In genomic region chr17:48856122-48856821, GRCh38 we compare ENCODE assay signal across 25 cellular contexts. TPM values are rescaled to one million over a fixed set of nuclear protein-coding genes. Genes with fewer than 3 reads are reported as not detected.
DNase-seq lines count a peak whose midpoint lies in the region; ATAC-seq and TF ChIP-seq lines count a peak whose summit lies in the region.
"Had no signal": no experiment of that assay in that cellular context is flagged by ENCODE, and none has a peak within 500 bp of the region (broad histone marks: within the 10 kb centered on the region; RNA-seq: fewer than 3 reads in every experiment).

No MANE protein-coding gene starts in this region.

- no peaks in the 10 kb centered on the region for H3K9me3 Mint-ChIP-seq in activated CD8-positive, alpha-beta T cell treated with anti-CD3 and anti-CD28 coated beads, Interleukin-2, amount 10 ng/mL, durations not matched to agents 7 days and 5 days (ENCODE audit: insufficient read depth)
- no peaks in the 10 kb centered on the region for H3K9me3 Mint-ChIP-seq in activated CD8-positive, alpha-beta T cell treated with anti-CD3 and anti-CD28 coated beads for 36 hours
- no peaks in the 10 kb centered on the region for H3K9me3 Mint-ChIP-seq in stimulated activated naive CD8-positive, alpha-beta T cell treated with anti-CD3 and anti-CD28 coated beads, Interleukin-15, amount 100 ng/mL, for 72 hours
- H3K9me3 Mint-ChIP-seq in T-helper 2 cell treated with Interferon-gamma antibody and Interleukin-4, amounts not matched to agents 5 μg/mL and 100 μg/mL, for 36 hours: no peaks in the 10 kb centered on the region
- no peaks in the 10 kb centered on the region for H3K9me3 Mint-ChIP-seq in nephron progenitor cell
- H3K9me3 Mint-ChIP-seq: CD4-positive, CD25-positive, alpha-beta regulatory T cell had no signal

- H3K36me3 ChIP-seq in MG63: peaks cover 34% of the 10 kb centered on the region

- intact Hi-C loops in activated CD8-positive, alpha-beta T cell treated with anti-CD3 and anti-CD28 coated beads for 36 hours (cut with micrococcal nuclease): no loop called here

- peaks cover 60% of the 10 kb centered on the region for H3K36me3 Mint-ChIP-seq in activated CD8-positive, alpha-beta T cell treated with anti-CD3 and anti-CD28 coated beads, Interleukin-2, amount 10 ng/mL, durations not matched to agents 7 days and 5 days (ENCODE audit: low read depth)
- H3K36me3 Mint-ChIP-seq in activated CD8-positive, alpha-beta T cell treated with anti-CD3 and anti-CD28 coated beads for 36 hours (ENCODE audit: low read depth): peaks cover 16% of the 10 kb centered on the region
- H3K36me3 Mint-ChIP-seq in T-helper 2 cell treated with Interferon-gamma antibody and Interleukin-4, amounts not matched to agents 5 μg/mL and 100 μg/mL, for 36 hours (ENCODE audit: low read depth): peaks cover 58% of the 10 kb centered on the region
- peaks cover 50% of the 10 kb centered on the region for H3K36me3 Mint-ChIP-seq in nephron progenitor cell (ENCODE audit: low read depth)

- no peak for DNase-seq in activated CD8-positive, alpha-beta T cell treated with anti-CD3 and anti-CD28 coated beads, Interleukin-2, amount 10 ng/mL, durations not matched to agents 7 days and 5 days
- no peak for DNase-seq in activated CD8-positive, alpha-beta T cell treated with anti-CD3 and anti-CD28 coated beads for 36 hours
- no peak for DNase-seq in stimulated activated naive CD8-positive, alpha-beta T cell treated with anti-CD3 and anti-CD28 coated beads, Interleukin-15, amount 100 ng/mL, for 72 hours
- no peak for DNase-seq in stimulated activated naive CD8-positive, alpha-beta T cell treated with anti-CD3 and anti-CD28 coated beads, Interleukin-15, Interleukin-2, amounts not matched to agents 100 U/mL and 50 U/mL, for 24 hours
- no peak for DNase-seq in T-helper 2 cell treated with Interferon-gamma antibody and Interleukin-4, amounts not matched to agents 5 μg/mL and 100 μg/mL, for 36 hours (ENCODE audit: low spot score)
- DNase-seq in nephron progenitor cell (no peak), MG63 (no peak)
- DNase-seq: 8988T; CD4-positive, CD25-positive, alpha-beta regulatory T cell; GOT3; KBM-7; NCI-H1092; NCI-H1436; NCI-H187; NCI-H2081 treated with DMSO at 0.1 percent for 48 hours; NCI-H2171; NCI-H226; NCI-H510A; NCI-H69; SHP77 treated with DMSO at 0.1 percent for 48 hours had no signal

- no peak overlapping the region for H3K4me3 ChIP-seq in MG63
- H3K4me3 ChIP-seq: BLaER1, HAP-1 had no signal

- no peaks in the 10 kb centered on the region for H3K27me3 Mint-ChIP-seq in activated CD8-positive, alpha-beta T cell treated with anti-CD3 and anti-CD28 coated beads, Interleukin-2, amount 10 ng/mL, durations not matched to agents 7 days and 5 days (ENCODE audit: low read depth)
- no peaks in the 10 kb centered on the region for H3K27me3 Mint-ChIP-seq in activated CD8-positive, alpha-beta T cell treated with anti-CD3 and anti-CD28 coated beads for 36 hours
- H3K27me3 Mint-ChIP-seq in stimulated activated naive CD8-positive, alpha-beta T cell treated with anti-CD3 and anti-CD28 coated beads, Interleukin-15, amount 100 ng/mL, for 72 hours: no peaks in the 10 kb centered on the region
- H3K27me3 Mint-ChIP-seq in T-helper 2 cell treated with Interferon-gamma antibody and Interleukin-4, amounts not matched to agents 5 μg/mL and 100 μg/mL, for 36 hours (ENCODE audit: low read depth): no peaks in the 10 kb centered on the region
- H3K27me3 Mint-ChIP-seq in nephron progenitor cell (ENCODE audit: low read depth, poor library complexity): peaks cover 4% of the 10 kb centered on the region
- H3K27me3 Mint-ChIP-seq: CD4-positive, CD25-positive, alpha-beta regulatory T cell had no signal

- no peaks in the 10 kb centered on the region for H3K27me3 ChIP-seq in MG63
- H3K27me3 ChIP-seq: BLaER1 had no signal

- no peak overlapping the region for H3K4me3 Mint-ChIP-seq in activated CD8-positive, alpha-beta T cell treated with anti-CD3 and anti-CD28 coated beads, Interleukin-2, amount 10 ng/mL, durations not matched to agents 7 days and 5 days
- no peak overlapping the region for H3K4me3 Mint-ChIP-seq in activated CD8-positive, alpha-beta T cell treated with anti-CD3 and anti-CD28 coated beads for 36 hours
- H3K4me3 Mint-ChIP-seq in stimulated activated naive CD8-positive, alpha-beta T cell treated with anti-CD3 and anti-CD28 coated beads, Interleukin-15, amount 100 ng/mL, for 72 hours: no peak overlapping the region
- peak overlapping the region; percentile 37 for H3K4me3 Mint-ChIP-seq in T-helper 2 cell treated with Interferon-gamma antibody and Interleukin-4, amounts not matched to agents 5 μg/mL and 100 μg/mL, for 36 hours
- no peak overlapping the region for H3K4me3 Mint-ChIP-seq in nephron progenitor cell
- H3K4me3 Mint-ChIP-seq: CD4-positive, CD25-positive, alpha-beta regulatory T cell had no signal

- peak overlapping the region; percentile 4 for H3K27ac Mint-ChIP-seq in activated CD8-positive, alpha-beta T cell treated with anti-CD3 and anti-CD28 coated beads, Interleukin-2, amount 10 ng/mL, durations not matched to agents 7 days and 5 days
- no peak overlapping the region for H3K27ac Mint-ChIP-seq in activated CD8-positive, alpha-beta T cell treated with anti-CD3 and anti-CD28 coated beads for 36 hours
- H3K27ac Mint-ChIP-seq in stimulated activated naive CD8-positive, alpha-beta T cell treated with anti-CD3 and anti-CD28 coated beads, Interleukin-15, amount 100 ng/mL, for 72 hours: peak overlapping the region in 1 of 2 donors; percentile 2
- H3K27ac Mint-ChIP-seq in T-helper 2 cell treated with Interferon-gamma antibody and Interleukin-4, amounts not matched to agents 5 μg/mL and 100 μg/mL, for 36 hours: peak overlapping the region; percentile 66
- peak overlapping the region; percentile 6 for H3K27ac Mint-ChIP-seq in nephron progenitor cell

- CTCF ChIA-PET in activated CD8-positive, alpha-beta T cell treated with anti-CD3 and anti-CD28 coated beads, Interleukin-2, amount 10 ng/mL, durations not matched to agents 7 days and 5 days (lab: Charles Lee): interaction anchor here (1.0 kb wide), 1 partner anchor 52 kb away, joined by 6 read pairs; no protein-coding TSS in a partner anchor
- CTCF ChIA-PET in activated CD8-positive, alpha-beta T cell treated with anti-CD3 and anti-CD28 coated beads for 36 hours (lab: Charles Lee): interaction anchor here (0.9 to 1.6 kb wide), 4 partner anchors 13 to 178 kb away, joined by 3 to 13 read pairs (median 3); no protein-coding TSS in a partner anchor

- TF ChIP-seq CTCF in activated CD8-positive, alpha-beta T cell treated with anti-CD3 and anti-CD28 coated beads for 36 hours (IDR thresholded peaks at IDR 0.05): no peak
- TF ChIP-seq CTCF in nephron progenitor cell (IDR thresholded peaks at IDR 0.05): no peak

- no peaks in the 10 kb centered on the region for H3K9me3 ChIP-seq in MG63
- H3K9me3 ChIP-seq: BLaER1, HAP-1 had no signal

- POLR2A ChIA-PET in activated CD8-positive, alpha-beta T cell treated with anti-CD3 and anti-CD28 coated beads, Interleukin-2, amount 10 ng/mL, durations not matched to agents 7 days and 5 days (lab: Charles Lee): no interaction called here
- POLR2A ChIA-PET in activated CD8-positive, alpha-beta T cell treated with anti-CD3 and anti-CD28 coated beads for 36 hours (lab: Charles Lee): no interaction called here

- peaks cover 10% of the 10 kb centered on the region for H3K4me1 Mint-ChIP-seq in activated CD8-positive, alpha-beta T cell treated with anti-CD3 and anti-CD28 coated beads, Interleukin-2, amount 10 ng/mL, durations not matched to agents 7 days and 5 days (ENCODE audit: low read depth)
- peaks cover 2% of the 10 kb centered on the region for H3K4me1 Mint-ChIP-seq in activated CD8-positive, alpha-beta T cell treated with anti-CD3 and anti-CD28 coated beads for 36 hours (ENCODE audit: low read depth)
- H3K4me1 Mint-ChIP-seq in stimulated activated naive CD8-positive, alpha-beta T cell treated with anti-CD3 and anti-CD28 coated beads, Interleukin-15, amount 100 ng/mL, for 72 hours: no peaks in the 10 kb centered on the region
- peaks cover 40% of the 10 kb centered on the region for H3K4me1 Mint-ChIP-seq in T-helper 2 cell treated with Interferon-gamma antibody and Interleukin-4, amounts not matched to agents 5 μg/mL and 100 μg/mL, for 36 hours (ENCODE audit: low read depth)
- peaks cover 39% of the 10 kb centered on the region for H3K4me1 Mint-ChIP-seq in nephron progenitor cell

- ATAC-seq in activated CD8-positive, alpha-beta T cell treated with anti-CD3 and anti-CD28 coated beads, Interleukin-2, amount 10 ng/mL, durations not matched to agents 7 days and 5 days: no peak
- no peak for ATAC-seq in activated CD8-positive, alpha-beta T cell treated with anti-CD3 and anti-CD28 coated beads for 36 hours
- peak; percentile 52 for ATAC-seq in stimulated activated naive CD8-positive, alpha-beta T cell treated with anti-CD3 and anti-CD28 coated beads, Interleukin-15, amount 100 ng/mL, for 72 hours
- ATAC-seq in stimulated activated naive CD8-positive, alpha-beta T cell treated with anti-CD3 and anti-CD28 coated beads, Interleukin-15, Interleukin-2, amounts not matched to agents 100 U/mL and 50 U/mL, for 24 hours: no peak
- ATAC-seq in HG02840 (IDR thresholded peaks at IDR 0.05; ENCODE audit: low FRiP score, unreplicated experiment): no peak
- ATAC-seq: Panc1 had no signal

RNA-seq across cellular contexts. Expression of gene CALCOCO2, which starts 25.4 kb away (rescaled TPM):
- total RNA-seq in activated CD8-positive, alpha-beta T cell treated with anti-CD3 and anti-CD28 coated beads, Interleukin-2, amount 10 ng/mL, durations not matched to agents 7 days and 5 days: 100 to 1,000 TPM; 152 to 167 TPM
- total RNA-seq in activated CD8-positive, alpha-beta T cell treated with anti-CD3 and anti-CD28 coated beads for 36 hours: 10 to 100 TPM; 69.2 to 73.1 TPM
- 19.2 and 61.2 TPM in 2 replicates for total RNA-seq in MG63 (2014; rRNA removed; shearing (Covaris generic); ENCODE audit: low replicate concordance)

RNA-seq across cellular contexts. Expression of gene ATP5MC1, which starts 36.3 kb away (rescaled TPM):
- total RNA-seq in activated CD8-positive, alpha-beta T cell treated with anti-CD3 and anti-CD28 coated beads, Interleukin-2, amount 10 ng/mL, durations not matched to agents 7 days and 5 days: 100 to 1,000 TPM in 1 of 2 experiments, 10 to 100 TPM in 1; 96.7 to 100 TPM
- 100 to 1,000 TPM; 125 to 131 TPM for total RNA-seq in activated CD8-positive, alpha-beta T cell treated with anti-CD3 and anti-CD28 coated beads for 36 hours
- total RNA-seq in MG63 (2014; rRNA removed; shearing (Covaris generic); ENCODE audit: low replicate concordance): 179 and 190 TPM in 2 replicates

RNA-seq across cellular contexts. Expression of gene TTLL6, which starts 39.2 kb away (rescaled TPM):
- total RNA-seq in activated CD8-positive, alpha-beta T cell treated with anti-CD3 and anti-CD28 coated beads, Interleukin-2, amount 10 ng/mL, durations not matched to agents 7 days and 5 days: not detected
- not detected for total RNA-seq in activated CD8-positive, alpha-beta T cell treated with anti-CD3 and anti-CD28 coated beads for 36 hours
- total RNA-seq in MG63 (2014; rRNA removed; shearing (Covaris generic); ENCODE audit: low replicate concordance): not detected in 2 replicates
- total RNA-seq: CD4-positive, CD25-positive, alpha-beta regulatory T cell; Daoy had no signal

RNA-seq across cellular contexts. Expression of gene UBE2Z, which starts 51.9 kb away (rescaled TPM):
- 10 to 100 TPM; 61.8 to 62.4 TPM for total RNA-seq in activated CD8-positive, alpha-beta T cell treated with anti-CD3 and anti-CD28 coated beads, Interleukin-2, amount 10 ng/mL, durations not matched to agents 7 days and 5 days
- 10 to 100 TPM; 71.1 to 74.3 TPM for total RNA-seq in activated CD8-positive, alpha-beta T cell treated with anti-CD3 and anti-CD28 coated beads for 36 hours
- 106 and 126 TPM in 2 replicates for total RNA-seq in MG63 (2014; rRNA removed; shearing (Covaris generic); ENCODE audit: low replicate concordance)
